In genomic region chr14:22852940-22853767, GRCh38 we compare ENCODE assay signal across 8 cellular contexts. TPM values are rescaled to one million over a fixed set of nuclear protein-coding genes. Genes with fewer than 3 reads are reported as not detected.
DNase-seq lines count a peak whose midpoint lies in the region; ATAC-seq and TF ChIP-seq lines count a peak whose summit lies in the region.

No MANE protein-coding gene starts in this region.

- DNase-seq in NCI-H446 (lab: John Stamatoyannopoulos, UW), result peak; percentile 75 to 89
- peak; percentile 94 for DNase-seq in activated CD4-positive, alpha-beta T cell treated with anti-CD3 and anti-CD28 coated beads for 36 hours
- DNase-seq in chondrocyte (ENCODE audit: low spot score), result peak; percentile 96
- peak; percentile 85 to 95 for DNase-seq in left colon
- DNase-seq in stimulated activated CD4-positive, alpha-beta T cell treated with anti-CD3 and anti-CD28 coated beads, Interleukin-15, amount 100 ng/mL, for 48 hours (ENCODE audit: low read depth in 2 of 2), result peak; percentile 83 to 91

- ATAC-seq in GM18499 (IDR thresholded peaks at IDR 0.05; ENCODE audit: insufficient read depth, unreplicated experiment) (peak; percentile 55), HG03045 (IDR thresholded peaks at IDR 0.05; ENCODE audit: unreplicated experiment) (peak; percentile 74), left colon (peak; percentile 89), GM18870 (IDR thresholded peaks at IDR 0.05; ENCODE audit: unreplicated experiment) (no peak)
- peak; percentile 82 for ATAC-seq in activated CD4-positive, alpha-beta T cell treated with anti-CD3 and anti-CD28 coated beads for 36 hours

- CTCF ChIA-PET in activated CD4-positive, alpha-beta T cell treated with anti-CD3 and anti-CD28 coated beads for 36 hours (lab: Charles Lee), result interaction anchor here (0.5 to 8.0 kb wide), 43 partner anchors 9 to 1398 kb away, joined by 3 to 148 read pairs (median 4); partner anchors contain the start of genes DAD1, LRP10, MMP14 and MRPL52

- peaks cover 7% of the 10 kb centered on the region for H3K27me3 Mint-ChIP-seq in activated CD4-positive, alpha-beta T cell treated with anti-CD3 and anti-CD28 coated beads for 36 hours
- no peaks in the 10 kb centered on the region for H3K27me3 Mint-ChIP-seq in chondrocyte (ENCODE audit: low read depth)

- TF ChIP-seq CTCF in chondrocyte (IDR thresholded peaks at IDR 0.05), result peak; percentile 95

- POLR2A ChIA-PET in activated CD4-positive, alpha-beta T cell treated with anti-CD3 and anti-CD28 coated beads for 36 hours (lab: Charles Lee), result no interaction called here

- peak overlapping the region; percentile 69 for H3K4me3 Mint-ChIP-seq in activated CD4-positive, alpha-beta T cell treated with anti-CD3 and anti-CD28 coated beads for 36 hours
- peak overlapping the region; percentile 70 for H3K4me3 Mint-ChIP-seq in chondrocyte (ENCODE audit: unreplicated experiment)

- peaks cover 26% of the 10 kb centered on the region for H3K4me1 Mint-ChIP-seq in activated CD4-positive, alpha-beta T cell treated with anti-CD3 and anti-CD28 coated beads for 36 hours
- peaks cover 50% of the 10 kb centered on the region for H3K4me1 Mint-ChIP-seq in chondrocyte (ENCODE audit: low read depth)

- no peaks in the 10 kb centered on the region for H3K9me3 Mint-ChIP-seq in activated CD4-positive, alpha-beta T cell treated with anti-CD3 and anti-CD28 coated beads for 36 hours (ENCODE audit: low read depth)
- H3K9me3 Mint-ChIP-seq in chondrocyte (ENCODE audit: low read depth), result no peaks in the 10 kb centered on the region

- no peaks in the 10 kb centered on the region for H3K36me3 Mint-ChIP-seq in activated CD4-positive, alpha-beta T cell treated with anti-CD3 and anti-CD28 coated beads for 36 hours (ENCODE audit: low read depth)
- no peaks in the 10 kb centered on the region for H3K36me3 Mint-ChIP-seq in chondrocyte (ENCODE audit: low read depth)

- intact Hi-C loops in activated CD4-positive, alpha-beta T cell treated with anti-CD3 and anti-CD28 coated beads for 36 hours (cut with DNase I, micrococcal nuclease), result loop anchor here (1.0 to 10.0 kb wide), 11 partner anchors 30 to 938 kb away; partner anchors contain the start of genes DAD1 (in 2 of the 2) and OXA1L (in 2 of the 2)
- intact Hi-C loops in left colon (cut with DNase I, micrococcal nuclease), result no loop called here

- H3K27ac Mint-ChIP-seq in activated CD4-positive, alpha-beta T cell treated with anti-CD3 and anti-CD28 coated beads for 36 hours, result peak overlapping the region; percentile 81
- peak overlapping the region; percentile 94 for H3K27ac Mint-ChIP-seq in chondrocyte (ENCODE audit: unreplicated experiment)

RNA-seq across cellular contexts. Expression of gene MMP14, which starts 16.8 kb away (rescaled TPM):
- 1 to 10 TPM; 2.0 to 2.1 TPM for total RNA-seq in activated CD4-positive, alpha-beta T cell treated with anti-CD3 and anti-CD28 coated beads for 36 hours
- total RNA-seq in chondrocyte (486 to 1,030 TPM (median 987 TPM) in 3 replicates), left colon (100 to 1,000 TPM in 1 of 2 donors, 10 to 100 TPM in 1; 83.0 to 101 TPM)

RNA-seq across cellular contexts. Expression of gene LRP10, which starts 18.4 kb away (rescaled TPM):
- total RNA-seq in activated CD4-positive, alpha-beta T cell treated with anti-CD3 and anti-CD28 coated beads for 36 hours, result 10 to 100 TPM; 36.3 to 41.8 TPM
- total RNA-seq in chondrocyte (124 to 168 TPM (median 167 TPM) in 3 replicates), left colon (100 to 1,000 TPM; 263 to 308 TPM)

RNA-seq across cellular contexts. Expression of gene MRPL52, which starts 23.5 kb away (rescaled TPM):
- 100 to 1,000 TPM; 115 to 136 TPM for total RNA-seq in activated CD4-positive, alpha-beta T cell treated with anti-CD3 and anti-CD28 coated beads for 36 hours
- total RNA-seq in chondrocyte, result 71.5 to 93.2 TPM (median 74.7 TPM) in 3 replicates
- 10 to 100 TPM; 64.5 to 81.0 TPM for total RNA-seq in left colon

RNA-seq across cellular contexts. Expression of gene REM2, which starts 29.9 kb away (rescaled TPM):
- total RNA-seq in activated CD4-positive, alpha-beta T cell treated with anti-CD3 and anti-CD28 coated beads for 36 hours, result under 1 TPM; 0.33 to 0.48 TPM
- total RNA-seq in chondrocyte (0.10 TPM in 1 of 3 replicates, not detected in the others), left colon (under 1 TPM; 0.58 to 0.64 TPM)

RNA-seq across cellular contexts. Expression of gene SLC7A7, which starts 37.9 kb away (rescaled TPM):
- under 1 TPM; 0.50 to 0.72 TPM for total RNA-seq in activated CD4-positive, alpha-beta T cell treated with anti-CD3 and anti-CD28 coated beads for 36 hours
- total RNA-seq in chondrocyte, result 0.46 to 1.5 TPM (median 1.5 TPM) in 3 replicates
- 10 to 100 TPM in 1 of 2 donors, 1 to 10 TPM in 1; 8.4 to 17.4 TPM for total RNA-seq in left colon

Comparison
In these comparisons a context has a peak if more than half of its experiments do, and no peak if none do; other contexts are left out.
1. RNA of gene MMP14, which starts 16.8 kb away (total RNA-seq): 486 to 1,030 TPM in chondrocyte and 83.0 to 101 TPM in left colon; 2.0 to 2.1 TPM in activated CD4-positive, alpha-beta T cell treated with anti-CD3 and anti-CD28 coated beads for 36 hours; every median in the first group is over 10 times any median in the second.
2. intact Hi-C loops: an anchor here in activated CD4-positive, alpha-beta T cell treated with anti-CD3 and anti-CD28 coated beads for 36 hours (1.0 to 10.0 kb wide); none called in left colon.
3. Peak in every context shown above with its lines, with median percentiles within 50 percentile points of each other: DNase-seq.